ENCODE assay signal across 10 cellular contexts in the genomic region with DNA sequence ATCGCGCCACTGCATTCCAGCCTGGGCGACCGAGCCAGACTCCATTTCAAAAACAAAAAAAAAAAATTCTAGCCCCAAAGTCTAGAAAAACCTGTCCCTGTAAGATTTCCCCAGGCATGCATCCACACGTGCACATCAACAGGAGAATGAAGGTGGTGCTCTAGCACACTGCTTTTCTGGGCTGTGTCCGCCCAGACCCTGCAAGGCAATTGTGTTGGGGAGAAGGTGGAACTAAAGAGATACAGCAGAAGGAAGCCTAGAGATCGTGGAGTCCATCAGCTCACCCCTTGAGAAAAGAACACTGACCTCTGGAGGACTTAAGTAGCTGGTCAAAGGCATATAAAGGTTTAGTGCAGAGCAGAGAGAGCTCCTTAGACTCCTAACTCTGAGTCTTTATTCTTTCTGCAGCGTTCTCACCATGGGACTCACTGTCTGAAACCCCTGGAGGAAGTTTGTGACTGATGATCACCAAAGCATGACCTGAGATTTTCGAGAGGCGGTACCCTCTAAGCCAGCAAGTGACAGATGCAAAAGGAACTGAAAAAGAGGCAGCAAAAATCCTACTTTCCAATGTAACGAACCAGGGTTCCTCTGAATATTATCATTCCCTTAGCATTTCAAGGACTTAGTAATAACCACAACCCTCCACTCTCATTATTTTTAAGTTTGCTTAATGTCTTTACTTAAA.
DNase-seq lines count a peak whose midpoint lies in the region; ATAC-seq and TF ChIP-seq lines count a peak whose summit lies in the region.
"Had no signal": no experiment of that assay in that cellular context is flagged by ENCODE, and none has a peak within 500 bp of the region (broad histone marks: within the 10 kb centered on the region; RNA-seq: fewer than 3 reads in every experiment).

No MANE protein-coding gene starts in this region.

- H3K9me2 ChIP-seq in GM23338 (ENCODE audit: insufficient read depth), result no peaks in the 10 kb centered on the region

- DNase-seq in GM13976 (ENCODE audit: low spot score) (peak; percentile 80), KBM-7 (peak; percentile 19), tibial nerve (ENCODE audit: low spot score in 2 of 2) (no peak), GM23338 (ENCODE audit: low spot score) (no peak), dorsolateral prefrontal cortex (no peak), KG1 (lab: John Stamatoyannopoulos, UW) (no peak)
- DNase-seq: activated naive CD8-positive, alpha-beta T cell treated with anti-CD3 and anti-CD28 coated beads, Interleukin-2, amount 50 U/mL, for 24 hours; stimulated activated naive CD4-positive, alpha-beta T cell treated with Interleukin-2 at 50 U/mL for 16 hours had no signal

- peaks cover 7% of the 10 kb centered on the region; the same call in 2 of the 3 replicates for H3K4me1 Mint-ChIP-seq in GM23338

- TF ChIP-seq CTCF in GM13976 (IDR thresholded peaks at IDR 0.05; ENCODE audit: borderline replicate concordance, control extremely low read depth, extremely low read depth, insufficient read depth, missing control alignments), result no peak
- no peak for TF ChIP-seq CTCF in tibial nerve (IDR thresholded peaks at IDR 0.05)
- TF ChIP-seq CTCF in GM23338 (conservative IDR thresholded peaks at IDR 0.05; ENCODE audit: low read depth in 2 of 2), result no peak
- no peak for TF ChIP-seq CTCF in dorsolateral prefrontal cortex (IDR thresholded peaks at IDR 0.05 in 54 of 56, conservative IDR thresholded peaks at IDR 0.05 in 2 of 56; ENCODE audit: low read depth in 1 of 56, partially characterized antibody in 56 of 56)

- H3K9me3 Mint-ChIP-seq in GM23338, result peaks cover 4% of the 10 kb centered on the region; the same call in 1 of the 3 replicates
- H3K9me3 Mint-ChIP-seq: activated naive CD8-positive, alpha-beta T cell treated with anti-CD3 and anti-CD28 coated beads, Interleukin-2, amount 50 U/mL, for 24 hours had no signal

- no peak overlapping the region for H3K27ac Mint-ChIP-seq in GM23338
- H3K27ac Mint-ChIP-seq: activated naive CD8-positive, alpha-beta T cell treated with anti-CD3 and anti-CD28 coated beads, Interleukin-2, amount 50 U/mL, for 24 hours had no signal

- peaks cover 0 to 4% (median 0%) of the 10 kb centered on the region in 4 donors for H3K9me3 ChIP-seq in tibial nerve

- peaks cover 18% of the 10 kb centered on the region for H3K79me2 ChIP-seq in GM23338 (replicated peaks; ENCODE audit: insufficient read depth)

- H3K4me2 ChIP-seq in GM23338, result no peak overlapping the region

- H3K4me3 ChIP-seq in tibial nerve (no peak overlapping the region), GM23338 (no peak overlapping the region), dorsolateral prefrontal cortex (no peak overlapping the region)

- peaks cover 3% of the 10 kb centered on the region; the same call in 1 of the 2 replicates for H4K20me1 ChIP-seq in GM23338 (replicated peaks; ENCODE audit: insufficient read depth)

- H3K27ac ChIP-seq in tibial nerve (no peak overlapping the region), GM23338 (ENCODE audit: low read depth) (no peak overlapping the region), dorsolateral prefrontal cortex (no peak overlapping the region)

- H3K36me3 ChIP-seq in tibial nerve (no peaks in the 10 kb centered on the region), GM23338 (ENCODE audit: insufficient read depth) (no peaks in the 10 kb centered on the region)

- ATAC-seq in GM19455 (IDR thresholded peaks at IDR 0.05; ENCODE audit: unreplicated experiment), result peak; percentile 95
- peak; percentile 97 for ATAC-seq in HG02885 (IDR thresholded peaks at IDR 0.05; ENCODE audit: poor library complexity, unreplicated experiment)
- ATAC-seq in GM23338, result no peak
- ATAC-seq: activated naive CD8-positive, alpha-beta T cell treated with anti-CD3 and anti-CD28 coated beads, Interleukin-2, amount 50 U/mL, for 24 hours had no signal

- WGBS in tibial nerve, 2 donors, result 82 to 86% methylated on average over 11 of the region's 11 CpGs

- H3F3A ChIP-seq in GM23338 (replicated peaks; ENCODE audit: low read depth), result no peaks in the 10 kb centered on the region

- no peak overlapping the region for H3K4me3 Mint-ChIP-seq in GM23338
- H3K4me3 Mint-ChIP-seq: activated naive CD8-positive, alpha-beta T cell treated with anti-CD3 and anti-CD28 coated beads, Interleukin-2, amount 50 U/mL, for 24 hours had no signal

- no peaks in the 10 kb centered on the region for H3K27me3 ChIP-seq in tibial nerve
- H3K27me3 ChIP-seq in GM23338 (ENCODE audit: insufficient read depth), result no peaks in the 10 kb centered on the region
- peaks cover 0 to 15% (median 0%) of the 10 kb centered on the region in 45 donors for H3K27me3 ChIP-seq in dorsolateral prefrontal cortex

- no peak for TF ChIP-seq POLR2A in tibial nerve (IDR thresholded peaks at IDR 0.05)

- H3K4me1 ChIP-seq in tibial nerve (no peaks in the 10 kb centered on the region), GM23338 (ENCODE audit: insufficient read depth) (peaks cover 6% of the 10 kb centered on the region; the same call in 1 of the 2 replicates)

- H3K36me3 Mint-ChIP-seq in GM23338 (ENCODE audit: low read depth), result peaks cover 12% of the 10 kb centered on the region; the same call in 2 of the 3 replicates

- H2AFZ ChIP-seq in GM23338, result no peak overlapping the region

- no peak for TF ChIP-seq EP300 in tibial nerve (IDR thresholded peaks at IDR 0.05)

- H3K27me3 Mint-ChIP-seq in GM23338 (ENCODE audit: insufficient read depth, low read depth, poor library complexity), result no peaks in the 10 kb centered on the region

- intact Hi-C loops in dorsolateral prefrontal cortex (cut with DNase I), result no loop called here

- in situ Hi-C loops in GM13976 (cut with MboI; ENCODE audit: low sequenced_read_pairs, unreplicated experiment), result no loop called here
- in situ Hi-C loops in KBM-7 (cut with MboI; ENCODE audit: low pct_unique_long_range_greater_than_20kb, low sequenced_read_pairs), result no loop called here

TF ChIP-seq in GM23338, 12 proteins besides CTCF, POLR2A, EP300 and RAD21:
- no peak for TF ChIP-seq EZH2phosphoT487 (IDR thresholded peaks at IDR 0.05; ENCODE audit: unreplicated experiment)
- TF ChIP-seq, protein P1, sequence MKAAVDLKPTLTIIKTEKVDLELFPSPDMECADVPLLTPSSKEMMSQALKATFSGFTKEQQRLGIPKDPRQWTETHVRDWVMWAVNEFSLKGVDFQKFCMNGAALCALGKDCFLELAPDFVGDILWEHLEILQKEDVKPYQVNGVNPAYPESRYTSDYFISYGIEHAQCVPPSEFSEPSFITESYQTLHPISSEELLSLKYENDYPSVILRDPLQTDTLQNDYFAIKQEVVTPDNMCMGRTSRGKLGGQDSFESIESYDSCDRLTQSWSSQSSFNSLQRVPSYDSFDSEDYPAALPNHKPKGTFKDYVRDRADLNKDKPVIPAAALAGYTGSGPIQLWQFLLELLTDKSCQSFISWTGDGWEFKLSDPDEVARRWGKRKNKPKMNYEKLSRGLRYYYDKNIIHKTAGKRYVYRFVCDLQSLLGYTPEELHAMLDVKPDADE (IDR thresholded peaks at IDR 0.05), result no peak
- TF ChIP-seq JUNB (IDR thresholded peaks at IDR 0.05; ENCODE audit: unreplicated experiment), result no peak
- no peak for TF ChIP-seq STAT1 (IDR thresholded peaks at IDR 0.05; ENCODE audit: unreplicated experiment)
- TF ChIP-seq NANOG (IDR thresholded peaks at IDR 0.05; ENCODE audit: borderline replicate concordance), result no peak

Comparison
In these comparisons a context has a peak if more than half of its experiments do, and no peak if none do; other contexts are left out.
1. DNase-seq: peak in GM13976 (single experiment) and KBM-7 (single experiment); none in tibial nerve (0 of 2), GM23338 (single experiment), dorsolateral prefrontal cortex (0 of 10) and KG1 (single experiment).